ENCODE assay signal across 1 cellular context in the genomic region with DNA sequence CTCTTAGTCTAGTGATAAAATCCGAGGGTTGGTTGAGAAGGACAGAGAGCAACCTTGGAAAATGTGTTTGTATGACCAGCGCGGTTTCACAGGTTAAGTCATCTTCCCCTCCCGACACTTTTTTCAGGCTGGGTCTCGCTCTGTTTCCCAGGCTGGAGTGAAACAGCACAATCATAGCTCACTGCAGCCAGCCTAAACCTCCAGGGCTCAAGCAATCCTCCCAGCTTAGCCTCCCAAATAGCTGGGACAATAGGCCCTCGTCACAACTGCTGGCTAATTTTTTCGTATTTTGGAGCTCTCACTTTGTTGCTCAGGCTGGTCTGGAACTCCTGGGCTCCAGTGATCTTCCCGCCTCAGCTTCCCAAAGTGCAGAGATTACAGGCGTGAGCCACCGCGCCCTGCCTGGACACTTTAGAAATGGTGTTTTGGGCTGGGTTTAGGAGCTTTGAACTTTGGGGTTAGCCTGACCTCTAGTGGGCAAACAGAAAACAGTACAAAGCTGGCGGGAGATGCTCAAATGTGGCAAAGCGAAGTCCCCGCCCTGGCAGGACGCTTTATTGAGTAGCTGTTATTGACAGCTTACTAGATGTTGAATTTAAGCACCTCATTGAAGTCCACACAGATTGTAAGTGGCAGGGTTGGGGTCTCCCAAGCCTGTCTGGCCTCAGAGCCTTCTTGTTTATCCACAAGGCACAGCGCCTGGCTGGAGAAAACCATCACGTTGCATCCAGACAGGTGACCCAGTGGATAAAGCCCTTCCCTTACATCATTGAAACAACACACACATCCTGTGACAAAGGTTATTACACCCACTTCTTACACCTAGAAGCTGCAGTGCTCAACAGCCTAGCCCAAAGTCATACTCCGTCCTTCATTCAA.
TF ChIP-seq lines count a peak whose summit lies in the region.

No MANE protein-coding gene starts in this region.

TF ChIP-seq in endothelial cell of umbilical vein, 7 proteins besides CTCF, POLR2A, EP300 and RAD21 (continued from another document):
- TF ChIP-seq GATA2 (IDR thresholded peaks at IDR 0.05; ENCODE audit: insufficient read depth, insufficient read length, low read depth, low read length) = no peak
- TF ChIP-seq JUN (IDR thresholded peaks at IDR 0.05; ENCODE audit: borderline replicate concordance, insufficient read depth, insufficient read length, low read depth) = no peak
- TF ChIP-seq POLR2AphosphoS5 (IDR thresholded peaks at IDR 0.05; ENCODE audit: insufficient read depth, low read depth, low read length) = no peak
- TF ChIP-seq MYC (IDR thresholded peaks at IDR 0.05; ENCODE audit: low read depth, low read length) = no peak
- TF ChIP-seq, protein P1, sequence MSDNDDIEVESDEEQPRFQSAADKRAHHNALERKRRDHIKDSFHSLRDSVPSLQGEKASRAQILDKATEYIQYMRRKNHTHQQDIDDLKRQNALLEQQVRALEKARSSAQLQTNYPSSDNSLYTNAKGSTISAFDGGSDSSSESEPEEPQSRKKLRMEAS (IDR thresholded peaks at IDR 0.05; ENCODE audit: insufficient read depth, insufficient read length) = no peak
